In genomic region chr20:63834545-63834880, GRCh38 we compare ENCODE assay signal across 1 cellular context.
TF ChIP-seq lines count a peak whose summit lies in the region.

No MANE protein-coding gene starts in this region.

TF ChIP-seq in HepG2, 621 proteins besides CTCF, POLR2A, EP300 and RAD21:
- TF ChIP-seq KDM5B (CRISPR knock-in tag; IDR thresholded peaks at IDR 0.05; ENCODE audit: borderline replicate concordance) (0 out of 2 replicates have a peak, but pooled peaks have one; percentile 48), ZMYM3 (CRISPR knock-in tag; IDR thresholded peaks at IDR 0.05) (no peak), HES4 (CRISPR knock-in tag; IDR thresholded peaks at IDR 0.05; ENCODE audit: borderline replicate concordance) (no peak), SKIL (CRISPR knock-in tag; IDR thresholded peaks at IDR 0.05; ENCODE audit: borderline replicate concordance) (no peak), STAT5B (CRISPR knock-in tag; IDR thresholded peaks at IDR 0.05) (no peak), PHF20 (CRISPR knock-in tag; IDR thresholded peaks at IDR 0.05) (no peak), ZBTB7A (CRISPR knock-in tag; IDR thresholded peaks at IDR 0.05) (0 out of 2 replicates have a peak, but pooled peaks have one; percentile 7), EEA1 (CRISPR knock-in tag; IDR thresholded peaks at IDR 0.05; ENCODE audit: borderline replicate concordance) (no peak), ZNF329 (CRISPR knock-in tag; IDR thresholded peaks at IDR 0.05; ENCODE audit: low read depth) (no peak), FLYWCH1 (CRISPR knock-in tag; IDR thresholded peaks at IDR 0.05) (0 out of 2 replicates have a peak, but pooled peaks have one; percentile 40), RFXAP (CRISPR knock-in tag; IDR thresholded peaks at IDR 0.05; ENCODE audit: borderline replicate concordance) (no peak), ZNF253 (CRISPR knock-in tag; IDR thresholded peaks at IDR 0.05; ENCODE audit: borderline replicate concordance) (no peak), SOX13 (IDR thresholded peaks at IDR 0.05) (no peak), SOX13 (CRISPR knock-in tag; conservative IDR thresholded peaks at IDR 0.05 in 1 of 2, IDR thresholded peaks at IDR 0.05 in 1 of 2) (no peak), MATR3 (CRISPR knock-in tag; IDR thresholded peaks at IDR 0.05) (0 out of 2 replicates have a peak, but pooled peaks have one; percentile 64), ZNF550 (CRISPR knock-in tag; IDR thresholded peaks at IDR 0.05; ENCODE audit: borderline replicate concordance) (no peak), ZNF331 (CRISPR knock-in tag; IDR thresholded peaks at IDR 0.05) (no peak), ADNP (CRISPR knock-in tag; IDR thresholded peaks at IDR 0.05) (no peak), ZNF260 (CRISPR knock-in tag; IDR thresholded peaks at IDR 0.05; ENCODE audit: borderline replicate concordance, low read depth) (no peak), RCOR2 (CRISPR knock-in tag; IDR thresholded peaks at IDR 0.05) (no peak), JUNB (CRISPR knock-in tag; IDR thresholded peaks at IDR 0.05; ENCODE audit: borderline replicate concordance) (no peak), ZNF558 (CRISPR knock-in tag; IDR thresholded peaks at IDR 0.05; ENCODE audit: borderline replicate concordance) (no peak), ZNF616 (CRISPR knock-in tag; IDR thresholded peaks at IDR 0.05; ENCODE audit: low read depth) (no peak), ZNF292 (CRISPR knock-in tag; IDR thresholded peaks at IDR 0.05; ENCODE audit: borderline replicate concordance, low read depth) (no peak), MYC (CRISPR knock-in tag; IDR thresholded peaks at IDR 0.05; ENCODE audit: borderline replicate concordance) (no peak), DR1 (CRISPR knock-in tag; IDR thresholded peaks at IDR 0.05) (peak; percentile 21; the same call in 1 of the 2 replicates), NR0B2 (CRISPR knock-in tag; IDR thresholded peaks at IDR 0.05) (0 out of 2 replicates have a peak, but pooled peaks have one; percentile 20)
- TF ChIP-seq, protein P1, sequence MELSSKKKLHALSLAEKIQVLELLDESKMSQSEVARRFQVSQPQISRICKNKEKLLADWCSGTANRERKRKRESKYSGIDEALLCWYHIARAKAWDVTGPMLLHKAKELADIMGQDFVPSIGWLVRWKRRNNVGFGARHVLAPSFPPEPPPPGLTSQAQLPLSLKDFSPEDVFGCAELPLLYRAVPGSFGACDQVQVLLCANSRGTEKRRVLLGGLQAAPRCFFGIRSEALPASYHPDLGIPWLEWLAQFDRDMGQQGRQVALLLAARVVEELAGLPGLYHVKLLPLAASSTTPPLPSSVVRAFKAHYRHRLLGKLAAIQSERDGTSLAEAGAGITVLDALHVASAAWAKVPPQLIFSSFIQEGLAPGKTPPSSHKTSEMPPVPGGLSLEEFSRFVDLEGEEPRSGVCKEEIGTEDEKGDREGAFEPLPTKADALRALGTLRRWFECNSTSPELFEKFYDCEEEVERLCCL (CRISPR knock-in tag; IDR thresholded peaks at IDR 0.05; ENCODE audit: borderline replicate concordance): no peak
- TF ChIP-seq, protein P2, sequence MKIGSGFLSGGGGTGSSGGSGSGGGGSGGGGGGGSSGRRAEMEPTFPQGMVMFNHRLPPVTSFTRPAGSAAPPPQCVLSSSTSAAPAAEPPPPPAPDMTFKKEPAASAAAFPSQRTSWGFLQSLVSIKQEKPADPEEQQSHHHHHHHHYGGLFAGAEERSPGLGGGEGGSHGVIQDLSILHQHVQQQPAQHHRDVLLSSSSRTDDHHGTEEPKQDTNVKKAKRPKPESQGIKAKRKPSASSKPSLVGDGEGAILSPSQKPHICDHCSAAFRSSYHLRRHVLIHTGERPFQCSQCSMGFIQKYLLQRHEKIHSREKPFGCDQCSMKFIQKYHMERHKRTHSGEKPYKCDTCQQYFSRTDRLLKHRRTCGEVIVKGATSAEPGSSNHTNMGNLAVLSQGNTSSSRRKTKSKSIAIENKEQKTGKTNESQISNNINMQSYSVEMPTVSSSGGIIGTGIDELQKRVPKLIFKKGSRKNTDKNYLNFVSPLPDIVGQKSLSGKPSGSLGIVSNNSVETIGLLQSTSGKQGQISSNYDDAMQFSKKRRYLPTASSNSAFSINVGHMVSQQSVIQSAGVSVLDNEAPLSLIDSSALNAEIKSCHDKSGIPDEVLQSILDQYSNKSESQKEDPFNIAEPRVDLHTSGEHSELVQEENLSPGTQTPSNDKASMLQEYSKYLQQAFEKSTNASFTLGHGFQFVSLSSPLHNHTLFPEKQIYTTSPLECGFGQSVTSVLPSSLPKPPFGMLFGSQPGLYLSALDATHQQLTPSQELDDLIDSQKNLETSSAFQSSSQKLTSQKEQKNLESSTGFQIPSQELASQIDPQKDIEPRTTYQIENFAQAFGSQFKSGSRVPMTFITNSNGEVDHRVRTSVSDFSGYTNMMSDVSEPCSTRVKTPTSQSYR (CRISPR knock-in tag; IDR thresholded peaks at IDR 0.05; ENCODE audit: borderline replicate concordance): no peak
- TF ChIP-seq, protein P3, sequence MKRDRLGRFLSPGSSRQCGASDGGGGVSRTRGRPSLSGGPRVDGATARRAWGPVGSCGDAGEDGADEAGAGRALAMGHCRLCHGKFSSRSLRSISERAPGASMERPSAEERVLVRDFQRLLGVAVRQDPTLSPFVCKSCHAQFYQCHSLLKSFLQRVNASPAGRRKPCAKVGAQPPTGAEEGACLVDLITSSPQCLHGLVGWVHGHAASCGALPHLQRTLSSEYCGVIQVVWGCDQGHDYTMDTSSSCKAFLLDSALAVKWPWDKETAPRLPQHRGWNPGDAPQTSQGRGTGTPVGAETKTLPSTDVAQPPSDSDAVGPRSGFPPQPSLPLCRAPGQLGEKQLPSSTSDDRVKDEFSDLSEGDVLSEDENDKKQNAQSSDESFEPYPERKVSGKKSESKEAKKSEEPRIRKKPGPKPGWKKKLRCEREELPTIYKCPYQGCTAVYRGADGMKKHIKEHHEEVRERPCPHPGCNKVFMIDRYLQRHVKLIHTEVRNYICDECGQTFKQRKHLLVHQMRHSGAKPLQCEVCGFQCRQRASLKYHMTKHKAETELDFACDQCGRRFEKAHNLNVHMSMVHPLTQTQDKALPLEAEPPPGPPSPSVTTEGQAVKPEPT (CRISPR knock-in tag; IDR thresholded peaks at IDR 0.05; ENCODE audit: low read depth): no peak
